In genomic region chr11:61231585-61231984, GRCh38 we compare ENCODE assay signal across 3 cellular contexts. TPM values are rescaled to one million over a fixed set of nuclear protein-coding genes. Genes with fewer than 3 reads are reported as not detected.
"Had no signal": no experiment of that assay in that cellular context is flagged by ENCODE, and none has a peak within 500 bp of the region (broad histone marks: within the 10 kb centered on the region; RNA-seq: fewer than 3 reads in every experiment).

No MANE protein-coding gene starts in this region.

RNA-seq across cellular contexts. Expression of gene PGA5, which starts 9.4 kb away (rescaled TPM):
- total RNA-seq: M059J, MCF 10A, NCI-H460 had no signal

RNA-seq across cellular contexts. Expression of gene PGA4, which starts 9.4 kb away (rescaled TPM):
- total RNA-seq: M059J, MCF 10A, NCI-H460 had no signal

RNA-seq across cellular contexts. Expression of gene PGA3, which starts 28.3 kb away (rescaled TPM):
- total RNA-seq: M059J, MCF 10A, NCI-H460 had no signal
